In genomic region chr22:45612940-45613339, GRCh38 we compare ENCODE assay signal across 11 cellular contexts. TPM values are rescaled to one million over a fixed set of nuclear protein-coding genes. Genes with fewer than 3 reads are reported as not detected.
DNase-seq lines count a peak whose midpoint lies in the region; ATAC-seq, FAIRE-seq and TF ChIP-seq lines count a peak whose summit lies in the region.
"Had no signal": no experiment of that assay in that cellular context is flagged by ENCODE, and none has a peak within 500 bp of the region (broad histone marks: within the 10 kb centered on the region; RNA-seq: fewer than 3 reads in every experiment).

No MANE protein-coding gene starts in this region.

- H3K27ac Mint-ChIP-seq in activated CD4-positive, alpha-beta T cell treated with anti-CD3 and anti-CD28 coated beads, Interleukin-2, amount 10 ng/mL, durations not matched to agents 24 days and 14 days = peak overlapping the region; percentile 73

- H3K79me2 ChIP-seq in K562 (ENCODE audit: control insufficient read depth, insufficient read depth, low read length) = no peaks in the 10 kb centered on the region
- no peaks in the 10 kb centered on the region for H3K79me2 ChIP-seq in keratinocyte (ENCODE audit: control insufficient read depth, insufficient read depth, low read length)

- H4K20me1 ChIP-seq in K562 (replicated peaks; ENCODE audit: control insufficient read depth, insufficient read depth, low read length) = no peaks in the 10 kb centered on the region
- no peaks in the 10 kb centered on the region for H4K20me1 ChIP-seq in keratinocyte (ENCODE audit: control insufficient read depth, extremely low read depth, insufficient read depth, low read length)

- dilution Hi-C loops in keratinocyte (cut with MboI; ENCODE audit: extremely low pct_ligation_motif_present, low sequenced_read_pairs) = no loop called here

- no peak for ATAC-seq in K562
- no peak for ATAC-seq in HG02610 (IDR thresholded peaks at IDR 0.05; ENCODE audit: unreplicated experiment)
- ATAC-seq in left lobe of liver = no peak

- H3K4me3 ChIP-seq in K562 (no peak overlapping the region), keratinocyte (ENCODE audit: control insufficient read depth in 2 of 3, extremely low read depth in 1 of 3, insufficient read depth in 2 of 3, low read depth in 1 of 3, low read length in 3 of 3) (peak overlapping the region in 1 of 3 experiments; percentile 55), subcutaneous abdominal adipose tissue (ENCODE audit: low read depth in 1 of 5, low read length in 5 of 5) (peak overlapping the region; percentile 35 to 45 (median 37))
- H3K4me3 ChIP-seq: lung had no signal

- POLR2A ChIA-PET in K562 (lab: Yijun Ruan, JAX) = no interaction called here

- H3K4me1 ChIP-seq in K562 (replicated peaks in 1 of 2; ENCODE audit: control insufficient read depth in 2 of 2, insufficient read depth in 2 of 2, low read length in 2 of 2) = no peaks in the 10 kb centered on the region; a peak in 1 of 5 replicates
- H3K4me1 ChIP-seq in keratinocyte (ENCODE audit: control insufficient read depth, extremely low read depth, insufficient read depth, low read length) = peaks cover 34% of the 10 kb centered on the region
- H3K4me1 ChIP-seq in subcutaneous abdominal adipose tissue (ENCODE audit: control insufficient read depth in 5 of 5, insufficient read depth in 5 of 5, low read length in 5 of 5) = peaks cover 2 to 13% (median 11%) of the 10 kb centered on the region in 5 donors

- H3K9me1 ChIP-seq in K562 (ENCODE audit: control insufficient read depth, insufficient read depth, low read length) (no peaks in the 10 kb centered on the region), keratinocyte (ENCODE audit: control insufficient read depth, extremely low read depth, insufficient read depth, low read length) (no peaks in the 10 kb centered on the region)

- H3K9ac ChIP-seq in K562 (ENCODE audit: insufficient read depth in 1 of 2, low read depth in 2 of 2, low read length in 2 of 2) = no peak overlapping the region
- H3K9ac ChIP-seq in keratinocyte (ENCODE audit: control insufficient read depth, extremely low read depth, insufficient read depth, low read length) = peak overlapping the region; percentile 79
- peak overlapping the region in 2 of 5 donors; percentile 45 to 59 for H3K9ac ChIP-seq in subcutaneous abdominal adipose tissue (ENCODE audit: low read length in 5 of 5)

- H3K4me1 Mint-ChIP-seq in activated CD4-positive, alpha-beta T cell treated with anti-CD3 and anti-CD28 coated beads, Interleukin-2, amount 10 ng/mL, durations not matched to agents 24 days and 14 days = peaks cover 9% of the 10 kb centered on the region

- WGBS in K562 (ENCODE audit: insufficient coverage, low coverage, missing lambda C conversion rate) = 19% methylated on average over 13 of the region's 15 CpGs

- no peaks in the 10 kb centered on the region for H3K36me3 Mint-ChIP-seq in activated CD4-positive, alpha-beta T cell treated with anti-CD3 and anti-CD28 coated beads, Interleukin-2, amount 10 ng/mL, durations not matched to agents 24 days and 14 days (ENCODE audit: low read depth)

- no peaks in the 10 kb centered on the region for H3K27me3 Mint-ChIP-seq in activated CD4-positive, alpha-beta T cell treated with anti-CD3 and anti-CD28 coated beads, Interleukin-2, amount 10 ng/mL, durations not matched to agents 24 days and 14 days

- FAIRE-seq in K562 (lab: Jason Lieb, UNC) (no peak), keratinocyte (lab: Jason Lieb, UNC) (no peak)

- no peak for TF ChIP-seq CTCF in K562 (IDR thresholded peaks at IDR 0.05 in 2 of 3, conservative IDR thresholded peaks at IDR 0.05 in 1 of 3; ENCODE audit: insufficient read depth in 2 of 3, low read depth in 1 of 3, low read length in 3 of 3)
- TF ChIP-seq CTCF in keratinocyte (optimal IDR thresholded peaks at IDR 0.05 in 1 of 3, IDR thresholded peaks at IDR 0.05 in 1 of 3, conservative IDR thresholded peaks at IDR 0.05 in 1 of 3; ENCODE audit: extremely low read depth in 1 of 3, insufficient read depth in 2 of 3, low read length in 3 of 3) = no peak

- H3K9me3 Mint-ChIP-seq in activated CD4-positive, alpha-beta T cell treated with anti-CD3 and anti-CD28 coated beads, Interleukin-2, amount 10 ng/mL, durations not matched to agents 24 days and 14 days = no peaks in the 10 kb centered on the region

- H2AFZ ChIP-seq in K562 (ENCODE audit: low read depth, low read length) (no peak overlapping the region), keratinocyte (ENCODE audit: control insufficient read depth, low read length) (no peak overlapping the region)

- H3K36me3 ChIP-seq in K562 (ENCODE audit: control insufficient read depth, insufficient read depth, low read length) = no peaks in the 10 kb centered on the region
- H3K36me3 ChIP-seq in keratinocyte (ENCODE audit: control insufficient read depth in 2 of 2, extremely low read depth in 1 of 2, insufficient read depth in 2 of 2, low read length in 2 of 2) = no peaks in the 10 kb centered on the region
- H3K36me3 ChIP-seq in subcutaneous abdominal adipose tissue (ENCODE audit: control insufficient read depth in 5 of 5, insufficient read depth in 5 of 5, low read length in 5 of 5) = no peaks in the 10 kb centered on the region
- H3K36me3 ChIP-seq: tibial nerve had no signal

- no peak for TF ChIP-seq POLR2A in K562 (conservative IDR thresholded peaks at IDR 0.05)

- H3K27me3 ChIP-seq in K562 (ENCODE audit: control insufficient read depth in 2 of 2, insufficient read depth in 2 of 2, low read length in 2 of 2) (peaks cover 7 to 24% of the 10 kb centered on the region in 2 experiments; a peak in 4 of 5 replicates), keratinocyte (ENCODE audit: control insufficient read depth, extremely low read depth, insufficient read depth, low read length) (no peaks in the 10 kb centered on the region), subcutaneous abdominal adipose tissue (ENCODE audit: control insufficient read depth in 5 of 5, insufficient read depth in 4 of 5, low read length in 5 of 5) (peaks cover 0 to 13% (median 4%) of the 10 kb centered on the region in 5 donors)
- H3K27me3 ChIP-seq: tibial nerve had no signal

- H3K9me3 ChIP-seq in K562 (replicated peaks; ENCODE audit: control insufficient read depth, insufficient read depth, low read depth, low read length) (no peaks in the 10 kb centered on the region), keratinocyte (ENCODE audit: control insufficient read depth, low read depth, low read length) (no peaks in the 10 kb centered on the region), subcutaneous abdominal adipose tissue (ENCODE audit: control insufficient read depth in 5 of 5, low read length in 5 of 5) (peaks cover 0 to 4% (median 0%) of the 10 kb centered on the region in 5 donors)

- peak overlapping the region; percentile 18 for H3K4me3 Mint-ChIP-seq in activated CD4-positive, alpha-beta T cell treated with anti-CD3 and anti-CD28 coated beads, Interleukin-2, amount 10 ng/mL, durations not matched to agents 24 days and 14 days

- CTCF ChIA-PET in K562 (lab: Yijun Ruan, JAX; ENCODE audit: low intra/inter-chr PET ratio) = no interaction called here

- in situ Hi-C loops in K562 (cut with MboI) = no loop called here

- DNase-seq in activated CD4-positive, alpha-beta T cell treated with anti-CD3 and anti-CD28 coated beads, Interleukin-2, amount 10 ng/mL, durations not matched to agents 24 days and 14 days = no peak
- no peak for DNase-seq in activated CD4-positive, alpha-beta T cell treated with anti-CD3 and anti-CD28 coated beads for 48 hours
- DNase-seq in K562 (ENCODE audit: extremely low read depth in 1 of 4, low spot score in 3 of 4) (no peak), keratinocyte (ENCODE audit: low read depth, low spot score) (no peak), NCI-H2081 treated with DMSO at 0.1 percent for 48 hours (lab: John Stamatoyannopoulos, UW) (no peak), left lobe of liver (ENCODE audit: low spot score) (no peak)
- DNase-seq: effector CD8-positive, alpha-beta T cell had no signal

- no peak overlapping the region for H3K4me2 ChIP-seq in K562 (ENCODE audit: insufficient read depth, low read length)
- H3K4me2 ChIP-seq in keratinocyte (ENCODE audit: control insufficient read depth, extremely low read depth, insufficient read depth, low read depth, low read length) = peak overlapping the region; percentile 55

- intact Hi-C loops in activated CD4-positive, alpha-beta T cell treated with anti-CD3 and anti-CD28 coated beads, Interleukin-2, amount 10 ng/mL, durations not matched to agents 24 days and 14 days (cut with micrococcal nuclease) = no loop called here
- intact Hi-C loops in K562 (cut with micrococcal nuclease) = no loop called here

- no peak for TF ChIP-seq EP300 in K562 (IDR thresholded peaks at IDR 0.05; ENCODE audit: low read length)

- no peak for TF ChIP-seq RAD21 in K562 (CRISPR knock-in tag; conservative IDR thresholded peaks at IDR 0.05 in 1 of 2, IDR thresholded peaks at IDR 0.05 in 1 of 2)

- no TSS peak for BruUV-seq in K562 (replicated peaks; lab: Mats Ljungman, UMichigan)

- no peak overlapping the region for H3K27ac ChIP-seq in K562 (ENCODE audit: extremely low read depth, low read depth, low read length)
- H3K27ac ChIP-seq in keratinocyte (ENCODE audit: control insufficient read depth, insufficient read depth, low read length) = peak overlapping the region; percentile 79
- H3K27ac ChIP-seq in subcutaneous abdominal adipose tissue (ENCODE audit: low read depth, low read length) = peak overlapping the region; percentile 65

RNA-seq across cellular contexts. Expression of gene ATXN10, which starts 58.7 kb away (rescaled TPM):
- 121 and 122 TPM in 2 replicates for total RNA-seq in activated CD4-positive, alpha-beta T cell treated with anti-CD3 and anti-CD28 coated beads, Interleukin-2, amount 10 ng/mL, durations not matched to agents 24 days and 14 days
- 53.4 and 83.4 TPM in 2 replicates for total RNA-seq in K562 (2011; cell fraction: chromatin; rRNA removed; ENCODE audit: low replicate concordance)
- total RNA-seq in K562 (2011; cell fraction: nucleolus; rRNA removed) = 26.8 and 40.0 TPM in 2 replicates
- 36.8 and 43.4 TPM in 2 replicates for total RNA-seq in K562 (2011; cell fraction: nucleoplasm; rRNA removed)
- total RNA-seq in K562 (2014; rRNA removed) = 16.6 and 21.7 TPM in 2 replicates
- total RNA-seq in K562 (2014; rRNA removed; fragmentation: Illumina TruSeq; extraction: Trizol) = 32.2 and 35.3 TPM in 2 replicates
- total RNA-seq in K562 (2015; rRNA removed; fragmentation: Illumina TruSeq; extraction: Trizol) = 26.6 and 33.6 TPM in 2 replicates
- total RNA-seq in K562 (2021) = 66.7 and 72.9 TPM in 2 replicates
- 165 and 190 TPM in 2 replicates for polyA plus RNA-seq in K562 (2011; rRNA removed)
- 21.2 and 70.6 TPM in 2 replicates for polyA plus RNA-seq in K562 (2011; cell fraction: cytosol; rRNA removed)
- polyA plus RNA-seq in K562 (2011; cell fraction: nucleus; rRNA removed) = 27.9 and 39.6 TPM in 2 replicates
- 62.7 and 69.3 TPM in 2 replicates for polyA plus RNA-seq in K562 (2012)
- polyA plus RNA-seq in K562 (2014; fragmentation: Illumina TruSeq; extraction: Trizol) = 88.2 and 109 TPM in 2 replicates
- 10 to 100 TPM; 11.5 to 16.4 TPM for polyA plus RNA-seq in K562 (2014; fragmentation: Nextera tagmentation; extraction: Ambion mirVana)
- polyA plus RNA-seq in K562 (2014; rRNA removed) = 38.9 and 60.4 TPM in 2 replicates
- 209 and 220 TPM in 2 replicates for polyA minus RNA-seq in K562 (2011; rRNA and poly(A)+ RNA removed)
- polyA minus RNA-seq in K562 (2011; cell fraction: cytosol; rRNA and poly(A)+ RNA removed) = 51.2 and 64.3 TPM in 2 replicates
- 21.4 and 35.2 TPM in 2 replicates for polyA minus RNA-seq in K562 (2011; cell fraction: nucleus; rRNA and poly(A)+ RNA removed)
- polyA plus RNA-seq in keratinocyte = 238 to 276 TPM (median 242 TPM) in 3 replicates
- polyA plus RNA-seq in keratinocyte (2011; ENCODE audit: low read depth) = 147 TPM
- polyA plus RNA-seq in keratinocyte (2011; cell fraction: cytosol; rRNA removed) = 172 and 329 TPM in 2 replicates
- polyA plus RNA-seq in keratinocyte (2011; cell fraction: nucleus; rRNA removed) = 190 and 196 TPM in 2 replicates
- polyA plus RNA-seq in keratinocyte (2012; ENCODE audit: low replicate concordance) = 88.1 and 124 TPM in 2 replicates
- 156 to 320 TPM (median 270 TPM) in 3 replicates for polyA minus RNA-seq in keratinocyte
- 71.7 TPM for polyA minus RNA-seq in keratinocyte (2011; cell fraction: cytosol; rRNA and poly(A)+ RNA removed)
- polyA minus RNA-seq in keratinocyte (2011; cell fraction: nucleus; rRNA and poly(A)+ RNA removed) = 59.4 and 126 TPM in 2 replicates
- 71.7 TPM for total RNA-seq in left lobe of liver
